ENCODE assay signal across 1 cellular context in genomic region chr9:98576354-98576753, GRCh38.
TF ChIP-seq lines count a peak whose summit lies in the region.

No MANE protein-coding gene starts in this region.

TF ChIP-seq in K562, 482 proteins besides CTCF, POLR2A, EP300 and RAD21 (continued from another document and continues in another):
- TF ChIP-seq, protein P1, sequence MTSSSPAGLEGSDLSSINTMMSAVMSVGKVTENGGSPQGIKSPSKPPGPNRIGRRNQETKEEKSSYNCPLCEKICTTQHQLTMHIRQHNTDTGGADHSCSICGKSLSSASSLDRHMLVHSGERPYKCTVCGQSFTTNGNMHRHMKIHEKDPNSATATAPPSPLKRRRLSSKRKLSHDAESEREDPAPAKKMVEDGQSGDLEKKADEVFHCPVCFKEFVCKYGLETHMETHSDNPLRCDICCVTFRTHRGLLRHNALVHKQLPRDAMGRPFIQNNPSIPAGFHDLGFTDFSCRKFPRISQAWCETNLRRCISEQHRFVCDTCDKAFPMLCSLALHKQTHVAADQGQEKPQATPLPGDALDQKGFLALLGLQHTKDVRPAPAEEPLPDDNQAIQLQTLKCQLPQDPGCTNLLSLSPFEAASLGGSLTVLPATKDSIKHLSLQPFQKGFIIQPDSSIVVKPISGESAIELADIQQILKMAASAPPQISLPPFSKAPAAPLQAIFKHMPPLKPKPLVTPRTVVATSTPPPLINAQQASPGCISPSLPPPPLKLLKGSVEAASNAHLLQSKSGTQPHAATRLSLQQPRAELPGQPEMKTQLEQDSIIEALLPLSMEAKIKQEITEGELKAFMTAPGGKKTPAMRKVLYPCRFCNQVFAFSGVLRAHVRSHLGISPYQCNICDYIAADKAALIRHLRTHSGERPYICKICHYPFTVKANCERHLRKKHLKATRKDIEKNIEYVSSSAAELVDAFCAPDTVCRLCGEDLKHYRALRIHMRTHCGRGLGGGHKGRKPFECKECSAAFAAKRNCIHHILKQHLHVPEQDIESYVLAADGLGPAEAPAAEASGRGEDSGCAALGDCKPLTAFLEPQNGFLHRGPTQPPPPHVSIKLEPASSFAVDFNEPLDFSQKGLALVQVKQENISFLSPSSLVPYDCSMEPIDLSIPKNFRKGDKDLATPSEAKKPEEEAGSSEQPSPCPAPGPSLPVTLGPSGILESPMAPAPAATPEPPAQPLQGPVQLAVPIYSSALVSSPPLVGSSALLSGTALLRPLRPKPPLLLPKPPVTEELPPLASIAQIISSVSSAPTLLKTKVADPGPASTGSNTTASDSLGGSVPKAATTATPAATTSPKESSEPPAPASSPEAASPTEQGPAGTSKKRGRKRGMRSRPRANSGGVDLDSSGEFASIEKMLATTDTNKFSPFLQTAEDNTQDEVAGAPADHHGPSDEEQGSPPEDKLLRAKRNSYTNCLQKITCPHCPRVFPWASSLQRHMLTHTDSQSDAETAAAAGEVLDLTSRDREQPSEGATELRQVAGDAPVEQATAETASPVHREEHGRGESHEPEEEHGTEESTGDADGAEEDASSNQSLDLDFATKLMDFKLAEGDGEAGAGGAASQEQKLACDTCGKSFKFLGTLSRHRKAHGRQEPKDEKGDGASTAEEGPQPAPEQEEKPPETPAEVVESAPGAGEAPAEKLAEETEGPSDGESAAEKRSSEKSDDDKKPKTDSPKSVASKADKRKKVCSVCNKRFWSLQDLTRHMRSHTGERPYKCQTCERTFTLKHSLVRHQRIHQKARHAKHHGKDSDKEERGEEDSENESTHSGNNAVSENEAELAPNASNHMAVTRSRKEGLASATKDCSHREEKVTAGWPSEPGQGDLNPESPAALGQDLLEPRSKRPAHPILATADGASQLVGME (CRISPR knock-in tag; IDR thresholded peaks at IDR 0.05): no peak
- TF ChIP-seq KDM5B (IDR thresholded peaks at IDR 0.05; ENCODE audit: insufficient replicate concordance, low read depth, low read length): no peak
- no peak for TF ChIP-seq SP2 (IDR thresholded peaks at IDR 0.05; ENCODE audit: extremely low read depth, low read depth, low read length, poor library complexity, severe bottlenecking)
- TF ChIP-seq YY1 (IDR thresholded peaks at IDR 0.05; ENCODE audit: borderline replicate concordance in 1 of 3, control insufficient read depth in 1 of 3, extremely low read depth in 1 of 3, insufficient read depth in 3 of 3, insufficient read length in 1 of 3, insufficient replicate concordance in 2 of 3, low read depth in 1 of 3, low read length in 2 of 3): no peak
- no peak for TF ChIP-seq NEUROD1 (IDR thresholded peaks at IDR 0.05; ENCODE audit: borderline replicate concordance, low read depth, low read length, partially characterized antibody)
- peak; percentile 97 for TF ChIP-seq CBFA2T2 (conservative IDR thresholded peaks at IDR 0.05)
- TF ChIP-seq ARNT (IDR thresholded peaks at IDR 0.05): peak; percentile 66 to 85; a peak in 2 of 4 replicates
- peak; percentile 93 for TF ChIP-seq SMARCA4 (IDR thresholded peaks at IDR 0.05)
- TF ChIP-seq SMARCE1 (IDR thresholded peaks at IDR 0.05): peak; percentile 84
- peak; percentile 44; the same call in 1 of the 2 replicates for TF ChIP-seq NFE2 (IDR thresholded peaks at IDR 0.05; ENCODE audit: low read depth)
- TF ChIP-seq ETV1 (tag; conservative IDR thresholded peaks at IDR 0.05; ENCODE audit: low read depth): peak; percentile 57
- no peak for TF ChIP-seq RBBP5 (IDR thresholded peaks at IDR 0.05; ENCODE audit: borderline replicate concordance, insufficient read depth, low read length, poor library complexity, severe bottlenecking)
- TF ChIP-seq ZNF140 (CRISPR knock-in tag; IDR thresholded peaks at IDR 0.05): no peak
- TF ChIP-seq FOSL1 (tag; conservative IDR thresholded peaks at IDR 0.05): peak; percentile 6; the same call in 1 of the 2 replicates
- TF ChIP-seq, protein P2, sequence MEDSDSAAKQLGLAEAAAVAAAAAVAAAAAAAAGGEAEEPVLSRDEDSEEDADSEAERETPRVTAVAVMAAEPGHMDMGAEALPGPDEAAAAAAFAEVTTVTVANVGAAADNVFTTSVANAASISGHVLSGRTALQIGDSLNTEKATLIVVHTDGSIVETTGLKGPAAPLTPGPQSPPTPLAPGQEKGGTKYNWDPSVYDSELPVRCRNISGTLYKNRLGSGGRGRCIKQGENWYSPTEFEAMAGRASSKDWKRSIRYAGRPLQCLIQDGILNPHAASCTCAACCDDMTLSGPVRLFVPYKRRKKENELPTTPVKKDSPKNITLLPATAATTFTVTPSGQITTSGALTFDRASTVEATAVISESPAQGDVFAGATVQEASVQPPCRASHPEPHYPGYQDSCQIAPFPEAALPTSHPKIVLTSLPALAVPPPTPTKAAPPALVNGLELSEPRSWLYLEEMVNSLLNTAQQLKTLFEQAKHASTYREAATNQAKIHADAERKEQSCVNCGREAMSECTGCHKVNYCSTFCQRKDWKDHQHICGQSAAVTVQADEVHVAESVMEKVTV (CRISPR knock-in tag; IDR thresholded peaks at IDR 0.05): no peak
- no peak for TF ChIP-seq MTF1 (CRISPR knock-in tag; IDR thresholded peaks at IDR 0.05; ENCODE audit: borderline replicate concordance)
- TF ChIP-seq, protein P3, sequence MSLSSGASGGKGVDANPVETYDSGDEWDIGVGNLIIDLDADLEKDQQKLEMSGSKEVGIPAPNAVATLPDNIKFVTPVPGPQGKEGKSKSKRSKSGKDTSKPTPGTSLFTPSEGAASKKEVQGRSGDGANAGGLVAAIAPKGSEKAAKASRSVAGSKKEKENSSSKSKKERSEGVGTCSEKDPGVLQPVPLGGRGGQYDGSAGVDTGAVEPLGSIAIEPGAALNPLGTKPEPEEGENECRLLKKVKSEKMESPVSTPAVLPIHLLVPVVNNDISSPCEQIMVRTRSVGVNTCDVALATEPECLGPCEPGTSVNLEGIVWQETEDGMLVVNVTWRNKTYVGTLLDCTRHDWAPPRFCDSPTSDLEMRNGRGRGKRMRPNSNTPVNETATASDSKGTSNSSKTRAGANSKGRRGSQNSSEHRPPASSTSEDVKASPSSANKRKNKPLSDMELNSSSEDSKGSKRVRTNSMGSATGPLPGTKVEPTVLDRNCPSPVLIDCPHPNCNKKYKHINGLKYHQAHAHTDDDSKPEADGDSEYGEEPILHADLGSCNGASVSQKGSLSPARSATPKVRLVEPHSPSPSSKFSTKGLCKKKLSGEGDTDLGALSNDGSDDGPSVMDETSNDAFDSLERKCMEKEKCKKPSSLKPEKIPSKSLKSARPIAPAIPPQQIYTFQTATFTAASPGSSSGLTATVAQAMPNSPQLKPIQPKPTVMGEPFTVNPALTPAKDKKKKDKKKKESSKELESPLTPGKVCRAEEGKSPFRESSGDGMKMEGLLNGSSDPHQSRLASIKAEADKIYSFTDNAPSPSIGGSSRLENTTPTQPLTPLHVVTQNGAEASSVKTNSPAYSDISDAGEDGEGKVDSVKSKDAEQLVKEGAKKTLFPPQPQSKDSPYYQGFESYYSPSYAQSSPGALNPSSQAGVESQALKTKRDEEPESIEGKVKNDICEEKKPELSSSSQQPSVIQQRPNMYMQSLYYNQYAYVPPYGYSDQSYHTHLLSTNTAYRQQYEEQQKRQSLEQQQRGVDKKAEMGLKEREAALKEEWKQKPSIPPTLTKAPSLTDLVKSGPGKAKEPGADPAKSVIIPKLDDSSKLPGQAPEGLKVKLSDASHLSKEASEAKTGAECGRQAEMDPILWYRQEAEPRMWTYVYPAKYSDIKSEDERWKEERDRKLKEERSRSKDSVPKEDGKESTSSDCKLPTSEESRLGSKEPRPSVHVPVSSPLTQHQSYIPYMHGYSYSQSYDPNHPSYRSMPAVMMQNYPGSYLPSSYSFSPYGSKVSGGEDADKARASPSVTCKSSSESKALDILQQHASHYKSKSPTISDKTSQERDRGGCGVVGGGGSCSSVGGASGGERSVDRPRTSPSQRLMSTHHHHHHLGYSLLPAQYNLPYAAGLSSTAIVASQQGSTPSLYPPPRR (CRISPR knock-in tag; IDR thresholded peaks at IDR 0.05; ENCODE audit: borderline replicate concordance): 0 out of 2 replicates have a peak, but pooled peaks have one; percentile 50
- TF ChIP-seq THRAP3 (IDR thresholded peaks at IDR 0.05; ENCODE audit: borderline replicate concordance): no peak
- no peak; the same call in 1 of the 2 replicates for TF ChIP-seq BHLHE40 (IDR thresholded peaks at IDR 0.05; ENCODE audit: low read length)
- TF ChIP-seq SMAD1 (IDR thresholded peaks at IDR 0.05; ENCODE audit: low read depth, low read length, partially characterized antibody): no peak
- TF ChIP-seq HNRNPK (IDR thresholded peaks at IDR 0.05; ENCODE audit: low read depth, low read length, poor library complexity, severe bottlenecking): no peak
- TF ChIP-seq, protein P4, sequence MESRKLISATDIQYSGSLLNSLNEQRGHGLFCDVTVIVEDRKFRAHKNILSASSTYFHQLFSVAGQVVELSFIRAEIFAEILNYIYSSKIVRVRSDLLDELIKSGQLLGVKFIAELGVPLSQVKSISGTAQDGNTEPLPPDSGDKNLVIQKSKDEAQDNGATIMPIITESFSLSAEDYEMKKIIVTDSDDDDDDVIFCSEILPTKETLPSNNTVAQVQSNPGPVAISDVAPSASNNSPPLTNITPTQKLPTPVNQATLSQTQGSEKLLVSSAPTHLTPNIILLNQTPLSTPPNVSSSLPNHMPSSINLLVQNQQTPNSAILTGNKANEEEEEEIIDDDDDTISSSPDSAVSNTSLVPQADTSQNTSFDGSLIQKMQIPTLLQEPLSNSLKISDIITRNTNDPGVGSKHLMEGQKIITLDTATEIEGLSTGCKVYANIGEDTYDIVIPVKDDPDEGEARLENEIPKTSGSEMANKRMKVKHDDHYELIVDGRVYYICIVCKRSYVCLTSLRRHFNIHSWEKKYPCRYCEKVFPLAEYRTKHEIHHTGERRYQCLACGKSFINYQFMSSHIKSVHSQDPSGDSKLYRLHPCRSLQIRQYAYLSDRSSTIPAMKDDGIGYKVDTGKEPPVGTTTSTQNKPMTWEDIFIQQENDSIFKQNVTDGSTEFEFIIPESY (CRISPR knock-in tag; IDR thresholded peaks at IDR 0.05): 0 out of 2 replicates have a peak, but pooled peaks have one; percentile 28
- no peak for TF ChIP-seq ZNF274 (IDR thresholded peaks at IDR 0.05; ENCODE audit: borderline replicate concordance, low read depth, low read length)
- peak; percentile 54; the same call in 1 of the 2 replicates for TF ChIP-seq MYC (IDR thresholded peaks at IDR 0.05; ENCODE audit: low read depth, low read length)
- TF ChIP-seq MYC (CRISPR knock-in tag; IDR thresholded peaks at IDR 0.05; ENCODE audit: borderline replicate concordance, low read depth): no peak
- TF ChIP-seq NCOA4 (IDR thresholded peaks at IDR 0.05; ENCODE audit: partially characterized antibody): peak; percentile 65
- TF ChIP-seq ZC3H11A (IDR thresholded peaks at IDR 0.05; ENCODE audit: low read depth, low read length): no peak
- TF ChIP-seq, protein P5, sequence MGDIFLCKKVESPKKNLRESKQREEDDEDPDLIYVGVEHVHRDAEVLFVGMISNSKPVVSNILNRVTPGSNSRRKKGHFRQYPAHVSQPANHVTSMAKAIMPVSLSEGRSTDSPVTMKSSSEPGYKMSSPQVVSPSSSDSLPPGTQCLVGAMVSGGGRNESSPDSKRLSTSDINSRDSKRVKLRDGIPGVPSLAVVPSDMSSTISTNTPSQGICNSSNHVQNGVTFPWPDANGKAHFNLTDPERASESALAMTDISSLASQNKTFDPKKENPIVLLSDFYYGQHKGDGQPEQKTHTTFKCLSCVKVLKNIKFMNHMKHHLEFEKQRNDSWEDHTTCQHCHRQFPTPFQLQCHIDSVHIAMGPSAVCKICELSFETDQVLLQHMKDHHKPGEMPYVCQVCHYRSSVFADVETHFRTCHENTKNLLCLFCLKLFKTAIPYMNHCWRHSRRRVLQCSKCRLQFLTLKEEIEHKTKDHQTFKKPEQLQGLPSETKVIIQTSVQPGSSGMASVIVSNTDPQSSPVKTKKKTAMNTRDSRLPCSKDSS (IDR thresholded peaks at IDR 0.05; ENCODE audit: low read depth, partially characterized antibody): no peak
- TF ChIP-seq ZKSCAN8 (CRISPR knock-in tag; IDR thresholded peaks at IDR 0.05): peak; percentile 68; the same call in 1 of the 2 replicates
- peak; percentile 34; the same call in 1 of the 2 replicates for TF ChIP-seq ZNF644 (tag; IDR thresholded peaks at IDR 0.05; ENCODE audit: low read depth)
- TF ChIP-seq SMAD3 (CRISPR knock-in tag; conservative IDR thresholded peaks at IDR 0.05): peak; percentile 39; the same call in 1 of the 2 replicates
- TF ChIP-seq KDM2B (CRISPR knock-in tag; IDR thresholded peaks at IDR 0.05): no peak
- peak; percentile 54; the same call in 1 of the 2 replicates for TF ChIP-seq NBN (IDR thresholded peaks at IDR 0.05; ENCODE audit: low read depth)
- peak; percentile 22 for TF ChIP-seq DACH1 (IDR thresholded peaks at IDR 0.05; ENCODE audit: partially characterized antibody)
- no peak for TF ChIP-seq SMAD2 (IDR thresholded peaks at IDR 0.05; ENCODE audit: low read depth, low read length)
- no peak for TF ChIP-seq HEY1 (CRISPR knock-in tag; IDR thresholded peaks at IDR 0.05; ENCODE audit: borderline replicate concordance)
- no peak for TF ChIP-seq SAP30 (IDR thresholded peaks at IDR 0.05; ENCODE audit: borderline replicate concordance, insufficient read depth, low read depth, low read length, poor library complexity, severe bottlenecking)
- TF ChIP-seq FOXM1 (IDR thresholded peaks at IDR 0.05; ENCODE audit: low read depth): peak; percentile 92
- no peak for TF ChIP-seq FOXM1 (CRISPR knock-in tag; IDR thresholded peaks at IDR 0.05; ENCODE audit: low read depth)
- peak; percentile 96 for TF ChIP-seq HMBOX1 (IDR thresholded peaks at IDR 0.05)
- peak in 1 of 2 experiments; percentile 90; a peak in 2 of 4 replicates for TF ChIP-seq TBL1XR1 (IDR thresholded peaks at IDR 0.05; ENCODE audit: low read length in 2 of 2)
- TF ChIP-seq NR1H2 (CRISPR knock-in tag; IDR thresholded peaks at IDR 0.05): no peak
- TF ChIP-seq E4F1 (CRISPR knock-in tag; IDR thresholded peaks at IDR 0.05; ENCODE audit: borderline replicate concordance): no peak
- TF ChIP-seq ZNF584 (CRISPR knock-in tag; IDR thresholded peaks at IDR 0.05; ENCODE audit: low read depth): no peak
- peak; percentile 60; the same call in 1 of the 2 replicates for TF ChIP-seq GTF2E2 (tag; IDR thresholded peaks at IDR 0.05)
